19 cellular contexts compared by ENCODE assay signal in the genomic region with DNA sequence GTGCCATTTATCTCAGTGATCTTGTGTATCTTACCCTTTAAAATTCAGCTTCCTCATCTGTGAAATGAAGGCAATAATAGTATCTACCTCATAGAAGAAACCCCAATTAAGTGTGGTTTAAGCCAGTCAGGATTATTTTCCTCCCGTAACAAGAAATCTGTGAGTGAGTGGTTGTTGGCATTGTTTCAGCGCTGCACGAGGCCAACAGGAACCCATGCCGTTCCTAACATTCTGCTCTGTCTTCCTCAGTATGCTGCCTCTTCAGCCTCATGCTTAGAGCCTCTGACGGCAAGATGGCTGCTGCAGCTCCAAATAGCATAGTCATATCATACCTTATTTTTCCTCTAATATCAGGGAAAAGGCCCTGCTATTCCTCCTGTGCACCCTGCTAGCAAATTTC.
A peak's percentile ranks its signal among the peaks of the same experiment; 100 is the strongest.
DNase-seq lines count a peak whose midpoint lies in the region; ATAC-seq, FAIRE-seq and TF ChIP-seq lines count a peak whose summit lies in the region.
"Had no signal": no experiment of that assay in that cellular context is flagged by ENCODE, and none has a peak within 500 bp of the region (broad histone marks: within the 10 kb centered on the region; RNA-seq: fewer than 3 reads in every experiment).

No MANE protein-coding gene starts in this region.

- ATAC-seq in right cardiac atrium (no peak), Right ventricle myocardium inferior (no peak), aorta (ENCODE audit: low FRiP score) (no peak), sciatic nerve (no peak)
- ATAC-seq: A549 had no signal

- no peak for DNase-seq in breast epithelium (ENCODE audit: low spot score in 2 of 2)
- DNase-seq in mammary epithelial cell: no peak
- DNase-seq in right cardiac atrium: peak in 2 of 3 donors; percentile 59 to 62
- DNase-seq in Right ventricle myocardium inferior (ENCODE audit: missing footprints): no peak
- DNase-seq in endothelial cell of umbilical vein (ENCODE audit: low read depth, low spot score): peak; percentile 81
- DNase-seq in aorta: no peak
- DNase-seq in sciatic nerve (ENCODE audit: low spot score): no peak
- DNase-seq in HFFc6: no peak
- DNase-seq: Calu3; CD4-positive, alpha-beta memory T cell; DMS79 treated with DMSO at 0.1 percent for 48 hours; H9 had no signal

- POLR2A ChIA-PET in endothelial cell of umbilical vein (lab: Charles Lee): no interaction called here

- BruUV-seq in mammary epithelial cell (replicated peaks; lab: Mats Ljungman, UMichigan) (no TSS peak), endothelial cell of umbilical vein (replicated peaks; lab: Mats Ljungman, UMichigan) (no TSS peak)

- H3K27ac Mint-ChIP-seq in HFFc6: no peak overlapping the region
- H3K27ac Mint-ChIP-seq: CD14-positive monocyte had no signal

- intact Hi-C loops in breast epithelium (cut with DNase I; ENCODE audit: low total_unique reads) (no loop called here), mammary epithelial cell (cut with micrococcal nuclease) (no loop called here), right cardiac atrium (cut with DNase I) (no loop called here), Right ventricle myocardium inferior (cut with DNase I) (loop anchor here (5.0 kb wide), 1 partner anchor 98 kb away; no protein-coding TSS in a partner anchor), endothelial cell of umbilical vein (cut with micrococcal nuclease) (loop anchor here (5.0 kb wide), 4 partner anchors 48 to 1278 kb away; no protein-coding TSS in a partner anchor), aorta (cut with DNase I) (no loop called here), sciatic nerve (cut with DNase I) (no loop called here)

- H4K20me1 ChIP-seq in mammary epithelial cell (ENCODE audit: insufficient read depth, low read length) (no peaks in the 10 kb centered on the region), endothelial cell of umbilical vein (replicated peaks; ENCODE audit: control insufficient read depth, extremely low read depth, insufficient read depth, low read length) (no peaks in the 10 kb centered on the region)
- H4K20me1 ChIP-seq: BLaER1 had no signal

- no peaks in the 10 kb centered on the region for H3K27me3 ChIP-seq in breast epithelium
- no peaks in the 10 kb centered on the region for H3K27me3 ChIP-seq in mammary epithelial cell (ENCODE audit: insufficient read depth, low read length)
- no peaks in the 10 kb centered on the region for H3K27me3 ChIP-seq in right cardiac atrium (ENCODE audit: control insufficient read depth, insufficient read depth)
- no peaks in the 10 kb centered on the region for H3K27me3 ChIP-seq in endothelial cell of umbilical vein (ENCODE audit: control insufficient read depth in 2 of 2, insufficient read depth in 2 of 2, low read length in 2 of 2)
- no peaks in the 10 kb centered on the region for H3K27me3 ChIP-seq in aorta (ENCODE audit: control insufficient read depth in 1 of 2, insufficient read depth in 2 of 2, low read length in 1 of 2)
- H3K27me3 ChIP-seq: BLaER1 had no signal

- no peaks in the 10 kb centered on the region for H3K9me3 Mint-ChIP-seq in HFFc6
- H3K9me3 Mint-ChIP-seq: CD4-positive, alpha-beta memory T cell; H9 had no signal

- no peaks in the 10 kb centered on the region; the same call in 1 of the 2 replicates for H3K27me3 Mint-ChIP-seq in HFFc6 (ENCODE audit: insufficient read depth)
- H3K27me3 Mint-ChIP-seq: CD4-positive, alpha-beta memory T cell had no signal

- no peaks in the 10 kb centered on the region for H3K4me1 ChIP-seq in breast epithelium
- H3K4me1 ChIP-seq in mammary epithelial cell (ENCODE audit: insufficient read depth, low read length): peaks cover 18% of the 10 kb centered on the region
- H3K4me1 ChIP-seq in right cardiac atrium (ENCODE audit: control insufficient read depth, insufficient read depth, low read length): peaks cover 24% of the 10 kb centered on the region
- H3K4me1 ChIP-seq in endothelial cell of umbilical vein (ENCODE audit: control insufficient read depth, extremely low read depth, insufficient read depth, low read length): peaks cover 42% of the 10 kb centered on the region
- peaks cover 9 to 12% of the 10 kb centered on the region in 2 donors for H3K4me1 ChIP-seq in aorta (ENCODE audit: control insufficient read depth in 1 of 2, insufficient read depth in 2 of 2, low read length in 2 of 2)
- H3K4me1 ChIP-seq: BLaER1 had no signal

- dilution Hi-C loops in mammary epithelial cell (cut with HindIII; ENCODE audit: low sequenced_read_pairs) (no loop called here), endothelial cell of umbilical vein (cut with MboI; ENCODE audit: extremely low pct_ligation_motif_present, low sequenced_read_pairs) (no loop called here)

- no peak overlapping the region for H3K9ac ChIP-seq in mammary epithelial cell (ENCODE audit: insufficient read depth, low read length)
- H3K9ac ChIP-seq in endothelial cell of umbilical vein (replicated peaks; ENCODE audit: extremely low read depth, insufficient read depth, low read length): peak overlapping the region; percentile 12
- H3K9ac ChIP-seq: BLaER1 had no signal

- H3K27ac ChIP-seq in breast epithelium (peak overlapping the region; percentile 62 to 76), mammary epithelial cell (ENCODE audit: insufficient read depth, low read depth, low read length) (no peak overlapping the region), right cardiac atrium (ENCODE audit: low read length) (peak overlapping the region; percentile 59), endothelial cell of umbilical vein (ENCODE audit: insufficient read depth, low read depth, low read length) (peak overlapping the region; percentile 94), aorta (ENCODE audit: low read depth in 1 of 2, low read length in 2 of 2) (peak overlapping the region; percentile 0 to 25)
- H3K27ac ChIP-seq: 22Rv1, BLaER1 had no signal

- H3K9me1 ChIP-seq in endothelial cell of umbilical vein (replicated peaks; ENCODE audit: control insufficient read depth, extremely low read depth, insufficient read depth, low read length): no peaks in the 10 kb centered on the region

- H3K4me3 ChIP-seq in breast epithelium: no peak overlapping the region
- H3K4me3 ChIP-seq in mammary epithelial cell (replicated peaks in 1 of 3; ENCODE audit: insufficient read depth in 1 of 3, low read depth in 2 of 3, low read length in 3 of 3): no peak overlapping the region
- no peak overlapping the region for H3K4me3 ChIP-seq in right cardiac atrium (ENCODE audit: low read length)
- no peak overlapping the region for H3K4me3 ChIP-seq in endothelial cell of umbilical vein (replicated peaks in 1 of 3; ENCODE audit: insufficient read depth in 1 of 3, low read depth in 1 of 3, low read length in 3 of 3)
- H3K4me3 ChIP-seq in aorta (ENCODE audit: low read length in 2 of 2): no peak overlapping the region
- H3K4me3 ChIP-seq: A549, BLaER1, GM12878 had no signal

- no peak overlapping the region for H3K4me3 Mint-ChIP-seq in HFFc6
- H3K4me3 Mint-ChIP-seq: CD14-positive monocyte; CD4-positive, alpha-beta memory T cell; H9 had no signal

- in situ Hi-C loops in mammary epithelial cell (cut with MboI; ENCODE audit: low sequenced_read_pairs in 2 of 2): loop anchor here in 1 of 2 donors (25.0 kb wide), 1 partner anchor 373 kb away; no protein-coding TSS in a partner anchor

- H3K36me3 ChIP-seq in breast epithelium (no peaks in the 10 kb centered on the region), mammary epithelial cell (ENCODE audit: insufficient read depth, low read length) (no peaks in the 10 kb centered on the region), endothelial cell of umbilical vein (ENCODE audit: control insufficient read depth in 2 of 2, extremely low read depth in 1 of 2, insufficient read depth in 2 of 2, low read length in 2 of 2) (no peaks in the 10 kb centered on the region), aorta (ENCODE audit: control insufficient read depth in 1 of 2, insufficient read depth in 2 of 2, low read length in 1 of 2) (no peaks in the 10 kb centered on the region)
- H3K36me3 ChIP-seq: BLaER1 had no signal

- WGBS in mammary epithelial cell (ENCODE audit: low coverage, missing lambda C conversion rate): 100% methylated on average over 5 of the region's 5 CpGs
- 31% methylated on average over 5 of the region's 5 CpGs for whole genome bisulfite sequencing in right cardiac atrium
- WGBS in aorta, 2 donors: 25 to 26% methylated on average over 5 of the region's 5 CpGs

- H2AFZ ChIP-seq in mammary epithelial cell (ENCODE audit: low read depth, low read length): no peak overlapping the region
- peak overlapping the region; percentile 35 for H2AFZ ChIP-seq in endothelial cell of umbilical vein (ENCODE audit: low read depth, low read length)

- TF ChIP-seq POLR2A in breast epithelium (IDR thresholded peaks at IDR 0.05) (no peak), endothelial cell of umbilical vein (IDR thresholded peaks at IDR 0.05; ENCODE audit: low read depth, low read length) (no peak)

- no peaks in the 10 kb centered on the region for H3K4me1 Mint-ChIP-seq in HFFc6 (ENCODE audit: low read depth)
- H3K4me1 Mint-ChIP-seq: CD4-positive, alpha-beta memory T cell had no signal

- no peaks in the 10 kb centered on the region for H3K79me2 ChIP-seq in mammary epithelial cell (ENCODE audit: insufficient read depth, low read length)
- H3K79me2 ChIP-seq in endothelial cell of umbilical vein (ENCODE audit: control insufficient read depth, insufficient read depth, low read length): no peaks in the 10 kb centered on the region

- TF ChIP-seq CTCF in breast epithelium (IDR thresholded peaks at IDR 0.05): no peak
- TF ChIP-seq CTCF in mammary epithelial cell (conservative IDR thresholded peaks at IDR 0.05 in 1 of 2, IDR thresholded peaks at IDR 0.05 in 1 of 2; ENCODE audit: extremely low read depth in 1 of 2, insufficient read depth in 1 of 2, low read depth in 1 of 2, low read length in 2 of 2): no peak
- TF ChIP-seq CTCF in endothelial cell of umbilical vein (IDR thresholded peaks at IDR 0.05; ENCODE audit: extremely low read depth in 1 of 2, insufficient read depth in 1 of 2, low read depth in 1 of 2, low read length in 2 of 2): no peak
- TF ChIP-seq CTCF in HFFc6 (IDR thresholded peaks at IDR 0.05): no peak

- H3K4me2 ChIP-seq in mammary epithelial cell (ENCODE audit: insufficient read depth, low read depth, low read length): no peak overlapping the region
- no peak overlapping the region for H3K4me2 ChIP-seq in endothelial cell of umbilical vein (ENCODE audit: insufficient read depth, low read length)
- H3K4me2 ChIP-seq: A549, BLaER1 had no signal

- no peaks in the 10 kb centered on the region for H3K36me3 Mint-ChIP-seq in HFFc6 (ENCODE audit: low read depth)
- H3K36me3 Mint-ChIP-seq: CD4-positive, alpha-beta memory T cell had no signal

- CTCF ChIA-PET in mammary epithelial cell (lab: Charles Lee; ENCODE audit: low non-redundant PET) (no interaction called here), endothelial cell of umbilical vein (lab: Charles Lee) (interaction anchor here (1.1 to 3.0 kb wide), 9 partner anchors 10 to 357 kb away, joined by 3 to 34 read pairs (median 7); partner anchors contain the start of gene NFIA)

- peak; percentile 38 for FAIRE-seq in endothelial cell of umbilical vein (lab: Jason Lieb, UNC)
- FAIRE-seq: A549, GM12878, GM19239, H1 had no signal

- H3K9me3 ChIP-seq in breast epithelium (no peaks in the 10 kb centered on the region), mammary epithelial cell (replicated peaks; ENCODE audit: insufficient read depth, low read length) (no peaks in the 10 kb centered on the region), right cardiac atrium (ENCODE audit: control insufficient read depth, low read length) (no peaks in the 10 kb centered on the region), endothelial cell of umbilical vein (replicated peaks; ENCODE audit: control insufficient read depth, insufficient read depth, low read length) (no peaks in the 10 kb centered on the region), aorta (ENCODE audit: control insufficient read depth, low read length) (no peaks in the 10 kb centered on the region)
- H3K9me3 ChIP-seq: A549, BLaER1 had no signal

Comparison
In these comparisons a context has a peak if more than half of its experiments do, and no peak if none do; other contexts are left out.
1. DNase-seq: peak in right cardiac atrium (2 of 3) and endothelial cell of umbilical vein (single experiment); none in breast epithelium (0 of 2), mammary epithelial cell (single experiment), Right ventricle myocardium inferior (single experiment), aorta (0 of 2), sciatic nerve (single experiment) and HFFc6 (single experiment).
2. intact Hi-C loops: an anchor here in Right ventricle myocardium inferior (5.0 kb wide) and endothelial cell of umbilical vein (5.0 kb wide); none called in breast epithelium, mammary epithelial cell, right cardiac atrium, aorta and sciatic nerve.